18 cellular contexts compared by ENCODE assay signal in genomic region chr17:73552300-73553088, GRCh38.
DNase-seq lines count a peak whose midpoint lies in the region; ATAC-seq and TF ChIP-seq lines count a peak whose summit lies in the region.
"Had no signal": no experiment of that assay in that cellular context is flagged by ENCODE, and none has a peak within 500 bp of the region (broad histone marks: within the 10 kb centered on the region; RNA-seq: fewer than 3 reads in every experiment).

No MANE protein-coding gene starts in this region.

- H3K9me3 ChIP-seq in left lung (no peaks in the 10 kb centered on the region), upper lobe of right lung (no peaks in the 10 kb centered on the region)
- H3K9me3 ChIP-seq: Peyer's patch, prostate gland, stomach had no signal

- CTCF ChIA-PET in activated naive CD4-positive, alpha-beta T cell treated with anti-CD3 and anti-CD28 coated beads, Interleukin-2, amount 10 ng/mL, durations not matched to agents 7 days and 5 days (lab: Charles Lee) = interaction anchor here (1.8 kb wide), 1 partner anchor 8 kb away, joined by 4 read pairs; no protein-coding TSS in a partner anchor

- H3K27me3 Mint-ChIP-seq in activated naive CD4-positive, alpha-beta T cell treated with anti-CD3 and anti-CD28 coated beads, Interleukin-2, amount 10 ng/mL, durations not matched to agents 7 days and 5 days = peaks cover 55% of the 10 kb centered on the region

- H3K4me3 Mint-ChIP-seq in activated naive CD4-positive, alpha-beta T cell treated with anti-CD3 and anti-CD28 coated beads, Interleukin-2, amount 10 ng/mL, durations not matched to agents 7 days and 5 days = peak overlapping the region; percentile 69

- no peak for TF ChIP-seq CTCF in left lung (IDR thresholded peaks at IDR 0.05)
- TF ChIP-seq CTCF in upper lobe of right lung (IDR thresholded peaks at IDR 0.05) = no peak
- TF ChIP-seq CTCF in foreskin fibroblast (IDR thresholded peaks at IDR 0.05; ENCODE audit: low read depth, low read length) = no peak

- intact Hi-C loops in left lung (cut with DNase I) (no loop called here), upper lobe of right lung (cut with DNase I) (no loop called here)

- no peak overlapping the region for H3K27ac Mint-ChIP-seq in activated naive CD4-positive, alpha-beta T cell treated with anti-CD3 and anti-CD28 coated beads, Interleukin-2, amount 10 ng/mL, durations not matched to agents 7 days and 5 days
- H3K27ac Mint-ChIP-seq in activated naive CD4-positive, alpha-beta T cell treated with anti-CD3 and anti-CD28 coated beads, Interleukin-2, amount 50 U/mL, for 72 hours = peak overlapping the region in 1 of 2 donors; percentile 55
- H3K27ac Mint-ChIP-seq: natural killer cell treated with Interleukin-12 subunit alpha and Interleukin-12 subunit beta and Interleukin-15 and Interleukin-18, amount 100 ng/mL, for 72 hours had no signal

- peaks cover 4% of the 10 kb centered on the region for H3K36me3 Mint-ChIP-seq in activated naive CD4-positive, alpha-beta T cell treated with anti-CD3 and anti-CD28 coated beads, Interleukin-2, amount 10 ng/mL, durations not matched to agents 7 days and 5 days
- H3K36me3 Mint-ChIP-seq in activated naive CD4-positive, alpha-beta T cell treated with anti-CD3 and anti-CD28 coated beads, Interleukin-2, amount 50 U/mL, for 72 hours = peaks cover 0 to 13% of the 10 kb centered on the region in 2 donors
- H3K36me3 Mint-ChIP-seq: natural killer cell treated with Interleukin-12 subunit alpha and Interleukin-12 subunit beta and Interleukin-15 and Interleukin-18, amount 100 ng/mL, for 72 hours had no signal

- DNase-seq in activated naive CD4-positive, alpha-beta T cell treated with anti-CD3 and anti-CD28 coated beads, Interleukin-2, amount 10 ng/mL, durations not matched to agents 7 days and 5 days = no peak
- DNase-seq in activated naive CD4-positive, alpha-beta T cell treated with anti-CD3 and anti-CD28 coated beads, Interleukin-2, amount 50 U/mL, for 72 hours (ENCODE audit: low spot score in 2 of 2) = no peak
- DNase-seq in NCI-H187 (lab: John Stamatoyannopoulos, UW) = peak; percentile 30 to 48
- DNase-seq in left lung = peak; percentile 46 to 47
- no peak for DNase-seq in upper lobe of right lung
- DNase-seq in NCI-H1694 (lab: John Stamatoyannopoulos, UW) = no peak
- DNase-seq in foreskin fibroblast = no peak
- DNase-seq in foreskin melanocyte = no peak
- DNase-seq: activated effector memory CD4-positive, alpha-beta T cell treated with anti-CD3 and anti-CD28 coated beads, Interleukin-2, amount 50 U/mL, for 16 hours; DMS153; NCI-H69; Peyer's patch; stimulated activated CD4-positive, alpha-beta T cell treated with anti-CD3 and anti-CD28 coated beads, Interleukin-12 subunit alpha, Interleukin-12 subunit beta, amount 100 ng/mL, for 4 hours; stomach had no signal

- H3K27ac ChIP-seq in left lung (no peak overlapping the region), upper lobe of right lung (no peak overlapping the region)
- H3K27ac ChIP-seq: foreskin keratinocyte, Peyer's patch, prostate gland, stomach had no signal

- peaks cover 6% of the 10 kb centered on the region for H3K9me3 Mint-ChIP-seq in activated naive CD4-positive, alpha-beta T cell treated with anti-CD3 and anti-CD28 coated beads, Interleukin-2, amount 10 ng/mL, durations not matched to agents 7 days and 5 days
- H3K9me3 Mint-ChIP-seq in activated naive CD4-positive, alpha-beta T cell treated with anti-CD3 and anti-CD28 coated beads, Interleukin-2, amount 50 U/mL, for 72 hours = peaks cover 0 to 4% of the 10 kb centered on the region in 2 donors
- H3K9me3 Mint-ChIP-seq: natural killer cell treated with Interleukin-12 subunit alpha and Interleukin-12 subunit beta and Interleukin-15 and Interleukin-18, amount 100 ng/mL, for 72 hours had no signal

- peaks cover 20% of the 10 kb centered on the region for H3K4me1 Mint-ChIP-seq in activated naive CD4-positive, alpha-beta T cell treated with anti-CD3 and anti-CD28 coated beads, Interleukin-2, amount 10 ng/mL, durations not matched to agents 7 days and 5 days

- ATAC-seq in activated naive CD4-positive, alpha-beta T cell treated with anti-CD3 and anti-CD28 coated beads, Interleukin-2, amount 50 U/mL, for 72 hours = no peak
- peak; percentile 84 for ATAC-seq in left lung
- ATAC-seq in upper lobe of right lung = peak; percentile 59
- ATAC-seq: left lobe of liver had no signal

- H3K4me3 ChIP-seq in left lung (no peak overlapping the region), upper lobe of right lung (no peak overlapping the region), foreskin fibroblast (ENCODE audit: low read depth in 1 of 2, low read length in 2 of 2) (peak overlapping the region in 1 of 2 donors; percentile 7)
- H3K4me3 ChIP-seq: prostate gland had no signal

- H3K4me1 ChIP-seq in left lung = no peaks in the 10 kb centered on the region
- no peaks in the 10 kb centered on the region for H3K4me1 ChIP-seq in upper lobe of right lung
- H3K4me1 ChIP-seq: foreskin keratinocyte, Peyer's patch, prostate gland, stomach had no signal

- H3K36me3 ChIP-seq in left lung (no peaks in the 10 kb centered on the region), upper lobe of right lung (no peaks in the 10 kb centered on the region)
- H3K36me3 ChIP-seq: Peyer's patch, prostate gland, stomach had no signal

- H3K27me3 ChIP-seq in left lung (peaks cover 0 to 41% of the 10 kb centered on the region in 2 donors), upper lobe of right lung (peaks cover 11% of the 10 kb centered on the region)
- H3K27me3 ChIP-seq: Peyer's patch had no signal

Comparison
In these comparisons a context has a peak if more than half of its experiments do, and no peak if none do; other contexts are left out.
1. DNase-seq: peak in NCI-H187 (2 of 2) and left lung (2 of 2); none in activated naive CD4-positive, alpha-beta T cell treated with anti-CD3 and anti-CD28 coated beads, Interleukin-2, amount 10 ng/mL, durations not matched to agents 7 days and 5 days (single experiment), activated naive CD4-positive, alpha-beta T cell treated with anti-CD3 and anti-CD28 coated beads, Interleukin-2, amount 50 U/mL, for 72 hours (0 of 2), upper lobe of right lung (single experiment), NCI-H1694 (single experiment), foreskin fibroblast (0 of 2) and foreskin melanocyte (single experiment).
2. ATAC-seq: peak in left lung (single experiment) and upper lobe of right lung (single experiment); none in activated naive CD4-positive, alpha-beta T cell treated with anti-CD3 and anti-CD28 coated beads, Interleukin-2, amount 50 U/mL, for 72 hours (0 of 2).